ENCODE assay signal across 9 cellular contexts in genomic region chr1:202710070-202711025, GRCh38. TPM values are rescaled to one million over a fixed set of nuclear protein-coding genes. Genes with fewer than 3 reads are reported as not detected.
DNase-seq lines count a peak whose midpoint lies in the region; TF ChIP-seq lines count a peak whose summit lies in the region.
"Had no signal": no experiment of that assay in that cellular context is flagged by ENCODE, and none has a peak within 500 bp of the region (broad histone marks: within the 10 kb centered on the region; RNA-seq: fewer than 3 reads in every experiment).

Gene SYT2 (minus strand): TSS chr1:202710454. CDS start chr1:202605772, 104,682 bp downstream.

- H3K27me3 Mint-ChIP-seq in endothelial cell (ENCODE audit: unreplicated experiment) (peaks cover 7% of the 10 kb centered on the region), nephron progenitor cell (ENCODE audit: low read depth, poor library complexity) (peaks cover 85% of the 10 kb centered on the region), HFFc6 (ENCODE audit: insufficient read depth) (peaks cover 57% of the 10 kb centered on the region)

- DNase-seq in DMS53 (lab: John Stamatoyannopoulos, UW) (peak; percentile 83), DMS53 treated with DMSO at 0.1 percent for 48 hours (lab: John Stamatoyannopoulos, UW; ENCODE audit: unreplicated experiment) (no peak), NCI-H524 treated with DMSO at 0.1 percent for 48 hours (lab: John Stamatoyannopoulos, UW) (peak; percentile 13), endothelial cell (ENCODE audit: low spot score) (peak; percentile 57), nephron progenitor cell (peak; percentile 86), MV-4-11 (lab: John Stamatoyannopoulos, UW) (no peak), putamen (ENCODE audit: low spot score) (no peak), HFFc6 (no peak)

- H3K9me3 Mint-ChIP-seq in endothelial cell (ENCODE audit: unreplicated experiment) (no peaks in the 10 kb centered on the region), nephron progenitor cell (no peaks in the 10 kb centered on the region), HFFc6 (no peaks in the 10 kb centered on the region)

- H3K4me3 Mint-ChIP-seq in endothelial cell (ENCODE audit: unreplicated experiment) (peak within 1 kb of the TSS; percentile 65), nephron progenitor cell (peak within 1 kb of the TSS; percentile 82), HFFc6 (no peak within 1 kb of the TSS)

- TF ChIP-seq CTCF in endothelial cell (IDR thresholded peaks at IDR 0.05; ENCODE audit: unreplicated experiment) (no peak), nephron progenitor cell (IDR thresholded peaks at IDR 0.05) (no peak), HFFc6 (IDR thresholded peaks at IDR 0.05) (no peak)

- no peak within 1 kb of the TSS for H3K27ac Mint-ChIP-seq in endothelial cell (ENCODE audit: unreplicated experiment)
- no peak within 1 kb of the TSS for H3K27ac Mint-ChIP-seq in nephron progenitor cell
- no peak within 1 kb of the TSS for H3K27ac Mint-ChIP-seq in HFFc6

- no peaks in the 10 kb centered on the region for H3K36me3 Mint-ChIP-seq in endothelial cell (ENCODE audit: low read depth, unreplicated experiment)
- H3K36me3 Mint-ChIP-seq in nephron progenitor cell (ENCODE audit: low read depth) = no peaks in the 10 kb centered on the region
- H3K36me3 Mint-ChIP-seq in HFFc6 (ENCODE audit: low read depth) = no peaks in the 10 kb centered on the region

- H3K4me1 Mint-ChIP-seq in endothelial cell (ENCODE audit: unreplicated experiment) = peaks cover 25% of the 10 kb centered on the region
- H3K4me1 Mint-ChIP-seq in nephron progenitor cell = peaks cover 27% of the 10 kb centered on the region
- H3K4me1 Mint-ChIP-seq in HFFc6 (ENCODE audit: low read depth) = 0 out of 2 replicates have a peak, but pooled peaks cover 6% of the 10 kb centered on the region

RNA-seq across cellular contexts. Expression of gene SYT2, which starts in this region (rescaled TPM):
- total RNA-seq in endothelial cell (ENCODE audit: unreplicated experiment) = 0.33 TPM
- under 1 TPM in 1 of 6 experiments, not detected in 5; 0.03 TPM for total RNA-seq in HFFc6 (2021; fragmentation: NEBNext Ultra II Directional; extraction: Animal tissue kit (Norgen Biotek cat#: 25700))
- total RNA-seq: M059J had no signal

Comparison
In these comparisons a context has a peak if more than half of its experiments do, and no peak if none do; other contexts are left out.
1. DNase-seq: peak in DMS53 (single experiment), NCI-H524 treated with DMSO at 0.1 percent for 48 hours (single experiment) and nephron progenitor cell (single experiment); none in DMS53 treated with DMSO at 0.1 percent for 48 hours (single experiment), MV-4-11 (single experiment), putamen (single experiment) and HFFc6 (single experiment).
2. Peak in DNase-seq in endothelial cell; RNA of the gene not detected or under 1 TPM.